In genomic region chr13:50261502-50261901, GRCh38 we compare ENCODE assay signal across 19 cellular contexts.
"Had no signal": no experiment of that assay in that cellular context is flagged by ENCODE, and none has a peak within 500 bp of the region (broad histone marks: within the 10 kb centered on the region; RNA-seq: fewer than 3 reads in every experiment).

No MANE protein-coding gene starts in this region.

- H3K4me1 ChIP-seq: body of pancreas, prostate gland, suprapubic skin had no signal

- ATAC-seq: activated CD8-positive, alpha-beta T cell treated with anti-CD3 and anti-CD28 coated beads, Interleukin-2, amount 10 ng/mL, durations not matched to agents 7 days and 5 days; body of pancreas; right cardiac atrium had no signal

- H3K9me3 ChIP-seq: body of pancreas, prostate gland, suprapubic skin had no signal

- H3K4me3 ChIP-seq: body of pancreas, coronary artery, prostate gland, skin epidermis, suprapubic skin had no signal

- H3K36me3 Mint-ChIP-seq: activated naive CD8-positive, alpha-beta T cell treated with anti-CD3 and anti-CD28 coated beads for 36 hours had no signal

- H3K27me3 ChIP-seq: body of pancreas, suprapubic skin had no signal

- H3K36me3 ChIP-seq: prostate gland, suprapubic skin had no signal

- H3K27ac Mint-ChIP-seq: activated CD4-positive, alpha-beta T cell treated with anti-CD3 and anti-CD28 coated beads, Interleukin-2, amount 10 ng/mL, durations not matched to agents 24 days and 14 days; activated CD8-positive, alpha-beta T cell treated with anti-CD3 and anti-CD28 coated beads, Interleukin-2, amount 10 ng/mL, durations not matched to agents 7 days and 5 days; activated naive CD8-positive, alpha-beta T cell treated with anti-CD3 and anti-CD28 coated beads for 36 hours; nephron progenitor cell had no signal

- H3K27ac ChIP-seq: body of pancreas, coronary artery, prostate gland, skin epidermis, suprapubic skin had no signal

- H3K4me3 Mint-ChIP-seq: activated CD4-positive, alpha-beta T cell treated with anti-CD3 and anti-CD28 coated beads, Interleukin-2, amount 10 ng/mL, durations not matched to agents 24 days and 14 days; activated CD8-positive, alpha-beta T cell treated with anti-CD3 and anti-CD28 coated beads, Interleukin-2, amount 10 ng/mL, durations not matched to agents 7 days and 5 days; activated naive CD8-positive, alpha-beta T cell treated with anti-CD3 and anti-CD28 coated beads for 36 hours; central memory CD8-positive, alpha-beta T cell; nephron progenitor cell had no signal

- H3K9me3 Mint-ChIP-seq: activated CD4-positive, alpha-beta T cell treated with anti-CD3 and anti-CD28 coated beads, Interleukin-2, amount 10 ng/mL, durations not matched to agents 24 days and 14 days; central memory CD8-positive, alpha-beta T cell; nephron progenitor cell had no signal

- H3K27me3 Mint-ChIP-seq: central memory CD8-positive, alpha-beta T cell had no signal

- DNase-seq: activated CD4-positive, alpha-beta T cell treated with anti-CD3 and anti-CD28 coated beads, Interleukin-2, amount 10 ng/mL, durations not matched to agents 24 days and 14 days; activated CD4-positive, CD25-positive, alpha-beta regulatory T cell; activated CD8-positive, alpha-beta T cell treated with anti-CD3 and anti-CD28 coated beads, Interleukin-2, amount 10 ng/mL, durations not matched to agents 7 days and 5 days; activated naive CD8-positive, alpha-beta T cell treated with anti-CD3 and anti-CD28 coated beads for 36 hours; amygdala; body of pancreas; foreskin melanocyte; head of caudate nucleus; nephron progenitor cell; right cardiac atrium; stimulated activated CD4-positive, alpha-beta T cell treated with anti-CD3 and anti-CD28 coated beads, Interleukin-15, amount 100 ng/mL, for 24 hours; stimulated activated CD4-positive, alpha-beta T cell treated with anti-CD3 and anti-CD28 coated beads, Interleukin-4, amount 100 ng/mL, for 1 hour; stimulated activated naive CD4-positive, alpha-beta T cell treated with Interleukin-2 at 50 U/mL for 16 hours; trophoblast cell had no signal
